In the genomic region with DNA sequence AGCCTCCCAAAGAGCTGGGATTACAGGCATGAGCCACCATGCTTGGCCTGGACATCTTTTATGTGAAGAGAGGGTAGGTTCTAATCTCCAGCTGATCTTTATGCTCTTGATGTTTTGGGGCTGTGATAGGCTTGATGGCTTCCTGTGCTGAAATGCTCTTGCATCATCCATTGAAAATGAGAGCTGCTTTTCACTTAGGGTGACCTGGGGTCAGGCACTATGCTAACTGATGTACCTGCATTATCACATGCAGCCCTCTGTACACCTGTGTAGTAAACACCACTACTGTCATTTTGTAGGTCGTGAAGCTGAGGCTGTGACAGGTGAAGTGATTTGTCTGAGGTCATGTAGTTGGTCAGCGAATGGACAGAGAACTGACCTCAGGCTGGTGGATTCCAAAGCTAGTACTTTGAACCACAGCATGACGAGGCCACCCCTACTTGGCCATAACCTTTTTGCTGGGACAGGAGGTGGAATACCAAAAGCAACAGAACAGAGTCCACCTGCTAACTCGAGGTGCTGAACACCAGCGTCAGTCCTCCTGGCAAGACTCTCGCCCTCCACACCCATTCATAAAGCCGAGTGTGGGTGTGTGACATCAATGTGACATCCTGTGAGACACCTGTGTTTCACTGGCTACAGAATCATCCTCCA, we compare ENCODE assay signal across 31 cellular contexts.
"Had no signal": no experiment of that assay in that cellular context is flagged by ENCODE, and none has a peak within 500 bp of the region (broad histone marks: within the 10 kb centered on the region; RNA-seq: fewer than 3 reads in every experiment).

No MANE protein-coding gene starts in this region.

- H3K4me1 ChIP-seq: breast epithelium had no signal

- H3K9me3 ChIP-seq: breast epithelium had no signal

- H3K36me3 ChIP-seq: breast epithelium had no signal

- H3K27ac ChIP-seq: breast epithelium, SK-N-MC, VCaP had no signal

- FAIRE-seq: TTC549 had no signal

- DNase-seq: activated CD4-positive, alpha-beta memory T cell treated with anti-CD3 and anti-CD28 coated beads, Interleukin-2, amount 10 ng/mL, durations not matched to agents 7 days and 5 days; activated CD4-positive, alpha-beta T cell treated with anti-CD3 and anti-CD28 coated beads for 36 hours; activated CD4-positive, alpha-beta T cell treated with anti-CD3 and anti-CD28 coated beads, Interleukin-2, amount 50 U/mL, for 1 hour; activated gamma-delta T cell treated with Interleukin-2 at 50 U/mL for 16 hours; activated naive CD4-positive, alpha-beta T cell treated with anti-CD3 and anti-CD28 coated beads, Interleukin-2, amount 10 ng/mL, durations not matched to agents 7 days and 5 days; activated naive CD8-positive, alpha-beta T cell treated with anti-CD3 and anti-CD28 coated beads, Interleukin-2, amount 10 ng/mL, durations not matched to agents 7 days and 5 days; activated T-cell treated with anti-CD3 and anti-CD28 coated beads for 4 hours; activated T-cell treated with anti-CD3 and anti-CD28 coated beads, Interleukin-2, amount 50 U/mL, for 48 hours; aorta; central memory CD4-positive, alpha-beta T cell; KBM-7; NCI-H1048; NCI-H146; NCI-H187 treated with DMSO at 0.1 percent for 48 hours; NCI-H2081 treated with DMSO at 0.1 percent for 48 hours; NCI-H2171; NCI-H2227 treated with DMSO at 0.1 percent for 48 hours; NCI-H526; NCI-H774; OCI-M1; RPMI8226; T-cell; T-helper 2 cell; T1000 had no signal

- ATAC-seq: activated CD4-positive, alpha-beta T cell treated with anti-CD3 and anti-CD28 coated beads for 36 hours; activated T-helper 17 cell treated with anti-CD3 and anti-CD28 coated beads, Interleukin-2, amount 50 U/mL, for 72 hours; Panc1; Right ventricle myocardium inferior; T-cell had no signal

- H3K4me3 ChIP-seq: breast epithelium, SK-N-MC had no signal

- H3K27me3 ChIP-seq: breast epithelium had no signal
